8 cellular contexts compared by ENCODE assay signal in the genomic region with DNA sequence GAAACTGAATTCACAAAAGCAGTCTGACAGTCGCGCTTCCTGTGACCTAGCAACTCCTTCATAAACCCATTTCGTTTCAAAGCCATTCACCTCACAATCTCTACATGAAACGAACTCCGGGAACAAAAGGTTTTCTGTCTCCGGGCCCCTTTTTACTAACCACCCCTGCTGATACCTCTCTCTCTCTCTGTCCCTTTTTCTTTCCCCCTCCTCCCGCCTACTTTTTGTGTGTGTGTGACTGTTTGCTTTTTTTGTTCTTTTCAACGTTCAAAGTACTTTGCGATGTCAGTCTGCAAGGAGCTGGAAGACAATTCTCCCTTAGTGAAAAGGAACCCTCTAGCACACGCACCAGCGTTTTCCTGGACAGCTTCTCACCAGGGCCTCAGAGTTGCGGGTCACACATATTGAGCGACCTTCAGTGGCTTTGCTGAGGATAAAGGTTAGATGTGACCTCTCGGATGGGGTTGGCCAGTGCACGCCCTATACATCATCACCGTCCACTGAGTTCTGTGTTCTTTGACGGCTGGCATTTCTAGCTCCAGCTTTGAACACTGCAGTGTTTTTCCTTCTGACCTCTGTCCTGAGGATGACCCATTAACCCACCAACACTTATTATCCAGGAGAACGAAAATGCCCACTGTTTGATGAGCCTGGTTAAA. TPM values are rescaled to one million over a fixed set of nuclear protein-coding genes. Genes with fewer than 3 reads are reported as not detected.
A peak's percentile ranks its signal among the peaks of the same experiment; 100 is the strongest.
DNase-seq lines count a peak whose midpoint lies in the region; ATAC-seq, FAIRE-seq and TF ChIP-seq lines count a peak whose summit lies in the region.

No MANE protein-coding gene starts in this region.

- H3K9ac ChIP-seq in endothelial cell of umbilical vein (replicated peaks; ENCODE audit: extremely low read depth, insufficient read depth, low read length): peak overlapping the region; percentile 99

- TF ChIP-seq POLR2A in endothelial cell of umbilical vein (IDR thresholded peaks at IDR 0.05; ENCODE audit: low read depth, low read length): no peak

- peaks cover 43% of the 10 kb centered on the region for H3K79me2 ChIP-seq in endothelial cell of umbilical vein (ENCODE audit: control insufficient read depth, insufficient read depth, low read length)

- H3K27me3 ChIP-seq in endothelial cell of umbilical vein (ENCODE audit: control insufficient read depth in 2 of 2, insufficient read depth in 2 of 2, low read length in 2 of 2): no peaks in the 10 kb centered on the region

- H3K4me1 ChIP-seq in endothelial cell of umbilical vein (ENCODE audit: control insufficient read depth, extremely low read depth, insufficient read depth, low read length): peaks cover 35% of the 10 kb centered on the region

- H3K4me3 Mint-ChIP-seq in HFFc6: peak overlapping the region; percentile 93
- H3K4me3 Mint-ChIP-seq in natural killer cell treated with Interleukin-12 subunit alpha and Interleukin-12 subunit beta and Interleukin-15 and Interleukin-18, amount 100 ng/mL, for 72 hours: peak overlapping the region; percentile 97

- H3K27ac Mint-ChIP-seq in HFFc6: peak overlapping the region; percentile 97
- H3K27ac Mint-ChIP-seq in natural killer cell treated with Interleukin-12 subunit alpha and Interleukin-12 subunit beta and Interleukin-15 and Interleukin-18, amount 100 ng/mL, for 72 hours: peak overlapping the region; percentile 98 to 99

- TF ChIP-seq CTCF in GM12875 (IDR thresholded peaks at IDR 0.05; ENCODE audit: borderline replicate concordance, insufficient read depth, low read depth, low read length) (no peak), HFFc6 (IDR thresholded peaks at IDR 0.05) (no peak), endothelial cell of umbilical vein (IDR thresholded peaks at IDR 0.05; ENCODE audit: extremely low read depth in 1 of 2, insufficient read depth in 1 of 2, low read depth in 1 of 2, low read length in 2 of 2) (no peak)

- POLR2A ChIA-PET in endothelial cell of umbilical vein (lab: Charles Lee): interaction anchor here (0.6 to 3.1 kb wide), 16 partner anchors 10 to 263 kb away, joined by 3 to 19 read pairs (median 5); no protein-coding TSS in a partner anchor

- peaks cover 49% of the 10 kb centered on the region for H3K4me1 Mint-ChIP-seq in HFFc6 (ENCODE audit: low read depth)
- peaks cover 67 to 74% of the 10 kb centered on the region in 2 donors for H3K4me1 Mint-ChIP-seq in natural killer cell treated with Interleukin-12 subunit alpha and Interleukin-12 subunit beta and Interleukin-15 and Interleukin-18, amount 100 ng/mL, for 72 hours (ENCODE audit: low read depth in 2 of 2)

- H3K9me3 Mint-ChIP-seq in HFFc6: no peaks in the 10 kb centered on the region
- H3K9me3 Mint-ChIP-seq in natural killer cell treated with Interleukin-12 subunit alpha and Interleukin-12 subunit beta and Interleukin-15 and Interleukin-18, amount 100 ng/mL, for 72 hours: no peaks in the 10 kb centered on the region

- FAIRE-seq in endothelial cell of umbilical vein (lab: Jason Lieb, UNC): no peak

- H3K27me3 Mint-ChIP-seq in HFFc6 (ENCODE audit: insufficient read depth): no peaks in the 10 kb centered on the region; the same call in none of the 2 replicates
- no peaks in the 10 kb centered on the region for H3K27me3 Mint-ChIP-seq in natural killer cell treated with Interleukin-12 subunit alpha and Interleukin-12 subunit beta and Interleukin-15 and Interleukin-18, amount 100 ng/mL, for 72 hours

- H3K4me2 ChIP-seq in endothelial cell of umbilical vein (ENCODE audit: insufficient read depth, low read length): peak overlapping the region; percentile 70

- TSS peak; percentile 12 for BruUV-seq in endothelial cell of umbilical vein (replicated peaks; lab: Mats Ljungman, UMichigan)

- DNase-seq in HFFc6 (peak; percentile 25), RPMI8226 (peak; percentile 9), endothelial cell of umbilical vein (ENCODE audit: low read depth, low spot score) (no peak)
- no peak for DNase-seq in natural killer cell treated with Interleukin-12 subunit alpha and Interleukin-12 subunit beta and Interleukin-15 and Interleukin-18, amount 100 ng/mL, for 72 hours (ENCODE audit: low spot score)
- no peak for DNase-seq in activated effector memory CD4-positive, alpha-beta T cell treated with anti-CD3 and anti-CD28 coated beads, Interleukin-2, amount 50 U/mL, for 16 hours

- H3K9me3 ChIP-seq in endothelial cell of umbilical vein (replicated peaks; ENCODE audit: control insufficient read depth, insufficient read depth, low read length): no peaks in the 10 kb centered on the region

- H2AFZ ChIP-seq in endothelial cell of umbilical vein (ENCODE audit: low read depth, low read length): peak overlapping the region; percentile 9

- H4K20me1 ChIP-seq in endothelial cell of umbilical vein (replicated peaks; ENCODE audit: control insufficient read depth, extremely low read depth, insufficient read depth, low read length): no peaks in the 10 kb centered on the region

- intact Hi-C loops in endothelial cell of umbilical vein (cut with micrococcal nuclease): loop anchor here (1.0 to 5.0 kb wide), 15 partner anchors 22 to 263 kb away; no protein-coding TSS in a partner anchor

- no peaks in the 10 kb centered on the region for H3K9me1 ChIP-seq in endothelial cell of umbilical vein (replicated peaks; ENCODE audit: control insufficient read depth, extremely low read depth, insufficient read depth, low read length)

- no peaks in the 10 kb centered on the region for H3K36me3 ChIP-seq in endothelial cell of umbilical vein (ENCODE audit: control insufficient read depth in 2 of 2, extremely low read depth in 1 of 2, insufficient read depth in 2 of 2, low read length in 2 of 2)

- CTCF ChIA-PET in endothelial cell of umbilical vein (lab: Charles Lee): interaction anchor here (0.6 to 4.7 kb wide), 15 partner anchors 9 to 780 kb away, joined by 3 to 45 read pairs (median 4); no protein-coding TSS in a partner anchor

- dilution Hi-C loops in endothelial cell of umbilical vein (cut with MboI; ENCODE audit: extremely low pct_ligation_motif_present, low sequenced_read_pairs): no loop called here

- peak overlapping the region; percentile 93 for H3K27ac ChIP-seq in endothelial cell of umbilical vein (ENCODE audit: insufficient read depth, low read depth, low read length)

- H3K36me3 Mint-ChIP-seq in HFFc6 (ENCODE audit: low read depth): no peaks in the 10 kb centered on the region
- no peaks in the 10 kb centered on the region for H3K36me3 Mint-ChIP-seq in natural killer cell treated with Interleukin-12 subunit alpha and Interleukin-12 subunit beta and Interleukin-15 and Interleukin-18, amount 100 ng/mL, for 72 hours

- peak in 1 of 2 donors; percentile 14 for ATAC-seq in natural killer cell treated with Interleukin-12 subunit alpha and Interleukin-12 subunit beta and Interleukin-15 and Interleukin-18, amount 100 ng/mL, for 72 hours
- ATAC-seq in HG02840 (IDR thresholded peaks at IDR 0.05; ENCODE audit: low FRiP score, unreplicated experiment): no peak
- ATAC-seq in GM21367 (IDR thresholded peaks at IDR 0.05; ENCODE audit: unreplicated experiment): no peak

- H3K4me3 ChIP-seq in GM12875 (ENCODE audit: low read depth, low read length) (peak overlapping the region; percentile 26), endothelial cell of umbilical vein (replicated peaks in 1 of 3; ENCODE audit: insufficient read depth in 1 of 3, low read depth in 1 of 3, low read length in 3 of 3) (peak overlapping the region; percentile 32 to 93 (median 34))

TF ChIP-seq in endothelial cell of umbilical vein, 7 proteins besides CTCF, POLR2A, EP300 and RAD21:
- TF ChIP-seq GATA2 (IDR thresholded peaks at IDR 0.05; ENCODE audit: insufficient read depth, insufficient read length, low read depth, low read length): no peak
- no peak for TF ChIP-seq MYC (IDR thresholded peaks at IDR 0.05; ENCODE audit: low read depth, low read length)
- TF ChIP-seq, protein P1, sequence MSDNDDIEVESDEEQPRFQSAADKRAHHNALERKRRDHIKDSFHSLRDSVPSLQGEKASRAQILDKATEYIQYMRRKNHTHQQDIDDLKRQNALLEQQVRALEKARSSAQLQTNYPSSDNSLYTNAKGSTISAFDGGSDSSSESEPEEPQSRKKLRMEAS (IDR thresholded peaks at IDR 0.05; ENCODE audit: insufficient read depth, insufficient read length): no peak
- TF ChIP-seq POLR2AphosphoS5 (IDR thresholded peaks at IDR 0.05; ENCODE audit: insufficient read depth, low read depth, low read length): no peak

RNA-seq across cellular contexts. Expression of a gene that starts 0.6 kb away (rescaled TPM):
- 10 to 100 TPM; 10.3 to 19.9 (median 12.6) TPM for total RNA-seq in HFFc6 (2021; fragmentation: NEBNext Ultra II Directional; extraction: Animal tissue kit (Norgen Biotek cat#: 25700))
- 55.2 and 73.0 TPM in 2 replicates for total RNA-seq in endothelial cell of umbilical vein
- 61.0 and 69.8 TPM in 2 replicates for polyA plus RNA-seq in endothelial cell of umbilical vein
- 50.2 and 54.6 TPM in 2 replicates for polyA plus RNA-seq in endothelial cell of umbilical vein (2011; cell fraction: cytosol; rRNA removed)
- 129 and 134 TPM in 2 replicates for polyA plus RNA-seq in endothelial cell of umbilical vein (2011; cell fraction: nucleus; rRNA removed)
- polyA plus RNA-seq in endothelial cell of umbilical vein (2012): 41.1 and 43.9 TPM in 2 replicates
- 132 and 144 TPM in 2 replicates for polyA minus RNA-seq in endothelial cell of umbilical vein
- 3.8 TPM for polyA minus RNA-seq in endothelial cell of umbilical vein (2011; cell fraction: cytosol; rRNA and poly(A)+ RNA removed)
- 133 and 155 TPM in 2 replicates for polyA minus RNA-seq in endothelial cell of umbilical vein (2011; cell fraction: nucleus; rRNA and poly(A)+ RNA removed)
- 10 to 100 TPM; 59.9 to 81.3 TPM for total RNA-seq in natural killer cell treated with Interleukin-12 subunit alpha and Interleukin-12 subunit beta and Interleukin-15 and Interleukin-18, amount 100 ng/mL, for 72 hours

Comparison
In these comparisons a context has a peak if more than half of its experiments do, and no peak if none do; other contexts are left out.
1. DNase-seq: peak in HFFc6 (single experiment) and RPMI8226 (single experiment); none in endothelial cell of umbilical vein (single experiment), natural killer cell treated with Interleukin-12 subunit alpha and Interleukin-12 subunit beta and Interleukin-15 and Interleukin-18, amount 100 ng/mL, for 72 hours (single experiment) and activated effector memory CD4-positive, alpha-beta T cell treated with anti-CD3 and anti-CD28 coated beads, Interleukin-2, amount 50 U/mL, for 16 hours (single experiment).